In the genomic region with DNA sequence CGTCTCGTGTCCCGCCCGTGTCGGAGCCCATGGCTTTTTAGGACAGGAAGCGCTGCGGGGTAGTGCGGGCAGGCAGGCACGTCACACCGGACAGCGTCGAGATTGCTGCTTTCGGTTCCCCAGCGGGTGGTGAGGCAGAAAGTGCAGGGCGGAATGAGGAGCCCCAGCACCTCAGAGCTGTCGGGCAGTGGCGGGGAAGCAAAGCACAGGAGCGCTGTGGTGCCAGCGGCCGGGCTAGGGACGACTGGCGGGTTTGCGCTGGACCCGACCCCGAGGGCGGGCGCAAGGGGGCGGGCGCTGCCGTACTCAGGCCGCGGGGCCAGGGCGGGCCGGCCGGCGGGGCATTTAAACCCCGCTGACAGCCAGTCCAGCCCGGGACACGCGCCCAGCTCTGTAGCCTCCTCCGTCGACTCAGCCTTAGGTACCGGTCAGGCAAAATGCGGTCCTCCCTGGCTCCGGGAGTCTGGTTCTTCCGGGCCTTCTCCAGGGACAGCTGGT, we compare ENCODE assay signal across 8 cellular contexts. TPM values are rescaled to one million over a fixed set of nuclear protein-coding genes. Genes with fewer than 3 reads are reported as not detected.
DNase-seq lines count a peak whose midpoint lies in the region; ATAC-seq, FAIRE-seq and TF ChIP-seq lines count a peak whose summit lies in the region.

A gene (plus strand): TSS at position 375 of the 498 bp plus-strand sequence. CDS start 63 bp downstream, at position 438.

- peaks cover 8% of the 10 kb centered on the region for H3K4me1 Mint-ChIP-seq in activated T-helper 17 cell treated with anti-CD3 and anti-CD28 coated beads, Interleukin-2, amount 50 U/mL, for 72 hours

- H3K27me3 ChIP-seq in neutrophil, result peaks cover 77% of the 10 kb centered on the region
- H3K27me3 ChIP-seq in upper lobe of left lung, result no peaks in the 10 kb centered on the region

- DNase-seq in A549 (ENCODE audit: low read depth in 1 of 2, low spot score in 1 of 2), result peak; percentile 11 to 44
- DNase-seq in GM18507 (ENCODE audit: extremely low spot score, insufficient read length, low read depth), result peak; percentile 71
- DNase-seq in NCI-H526 (lab: John Stamatoyannopoulos, UW), result peak; percentile 43 to 84
- peak; percentile 64 for DNase-seq in glomerular visceral epithelial cell (ENCODE audit: extremely low spot score)
- DNase-seq in upper lobe of left lung, result peak; percentile 67 to 95

- peak; percentile 93 to 96 for ATAC-seq in A549
- ATAC-seq in HG02852 (IDR thresholded peaks at IDR 0.05; ENCODE audit: unreplicated experiment), result peak; percentile 90
- peak; percentile 88 for ATAC-seq in activated T-helper 17 cell treated with anti-CD3 and anti-CD28 coated beads, Interleukin-2, amount 50 U/mL, for 72 hours (replicated peaks)
- peak; percentile 88 to 96 for ATAC-seq in upper lobe of left lung (ENCODE audit: low FRiP score in 2 of 2)

- POLR2A ChIA-PET in A549 (lab: Yijun Ruan, JAX), result no interaction called here

- TF ChIP-seq EP300 in A549 (IDR thresholded peaks at IDR 0.05) (no peak), upper lobe of left lung (IDR thresholded peaks at IDR 0.05) (no peak)

- H3K27ac ChIP-seq in A549 (peak within 1 kb of the TSS; percentile 5 to 72; a peak in 4 of 6 replicates), neutrophil (peak within 1 kb of the TSS; percentile 75), upper lobe of left lung (peak within 1 kb of the TSS; percentile 45 to 85 (median 80))

- TF ChIP-seq POLR2A in A549 (IDR thresholded peaks at IDR 0.05; ENCODE audit: low read length) (no peak), upper lobe of left lung (IDR thresholded peaks at IDR 0.05) (peak in 3 of 4 donors; percentile 28 to 88 (median 28))

- H3K9me3 Mint-ChIP-seq in activated T-helper 17 cell treated with anti-CD3 and anti-CD28 coated beads, Interleukin-2, amount 50 U/mL, for 72 hours, result no peaks in the 10 kb centered on the region

- peak within 1 kb of the TSS; percentile 90 for H3K4me2 ChIP-seq in A549

- H3K36me3 Mint-ChIP-seq in activated T-helper 17 cell treated with anti-CD3 and anti-CD28 coated beads, Interleukin-2, amount 50 U/mL, for 72 hours (ENCODE audit: low read depth), result no peaks in the 10 kb centered on the region

- H3K9me3 ChIP-seq in A549 (no peaks in the 10 kb centered on the region), neutrophil (no peaks in the 10 kb centered on the region), upper lobe of left lung (no peaks in the 10 kb centered on the region)

- WGBS in A549 (ENCODE audit: missing lambda C conversion rate), result 4% methylated on average over 14 of the region's 46 CpGs
- 0% methylated on average over 7 to 27 of the region's 46 CpGs for WGBS in upper lobe of left lung, 2 donors

- H3K4me3 Mint-ChIP-seq in activated T-helper 17 cell treated with anti-CD3 and anti-CD28 coated beads, Interleukin-2, amount 50 U/mL, for 72 hours, result peak within 1 kb of the TSS; percentile 81

- H3K27ac Mint-ChIP-seq in activated T-helper 17 cell treated with anti-CD3 and anti-CD28 coated beads, Interleukin-2, amount 50 U/mL, for 72 hours, result peak within 1 kb of the TSS; percentile 66

- H3K4me3 ChIP-seq in A549 (peak within 1 kb of the TSS; percentile 59), neutrophil (ENCODE audit: low read depth in 1 of 2, low read length in 1 of 2) (peak within 1 kb of the TSS; percentile 56 to 65), upper lobe of left lung (peak within 1 kb of the TSS; percentile 44 to 73 (median 53))

- H3K27me3 Mint-ChIP-seq in activated T-helper 17 cell treated with anti-CD3 and anti-CD28 coated beads, Interleukin-2, amount 50 U/mL, for 72 hours, result peaks cover 22% of the 10 kb centered on the region

- CTCF ChIA-PET in A549 (lab: Yijun Ruan, JAX), result interaction anchor here (0.7 kb wide), 1 partner anchor 19 kb away, joined by 4 read pairs; no protein-coding TSS in a partner anchor

- H3K4me1 ChIP-seq in A549 (no peaks in the 10 kb centered on the region), neutrophil (ENCODE audit: control insufficient read depth in 1 of 2, insufficient read depth in 1 of 2, low read depth in 1 of 2, low read length in 1 of 2) (peaks cover 3 to 8% of the 10 kb centered on the region in 2 experiments), upper lobe of left lung (peaks cover 8 to 19% (median 12%) of the 10 kb centered on the region in 4 donors)

- no peaks in the 10 kb centered on the region for H3K36me3 ChIP-seq in neutrophil
- H3K36me3 ChIP-seq in upper lobe of left lung, result no peaks in the 10 kb centered on the region

- no peak for FAIRE-seq in A549 (lab: Jason Lieb, UNC)
- peak; percentile 98 for FAIRE-seq in GM18507 (lab: Jason Lieb, UNC)

- no peak for TF ChIP-seq RAD21 in A549 (conservative IDR thresholded peaks at IDR 0.05 in 1 of 2, IDR thresholded peaks at IDR 0.05 in 1 of 2)

- TF ChIP-seq CTCF in A549 (IDR thresholded peaks at IDR 0.05) (no peak), neutrophil (IDR thresholded peaks at IDR 0.05) (peak; percentile 56), upper lobe of left lung (IDR thresholded peaks at IDR 0.05) (peak; percentile 26 to 58 (median 47))

TF ChIP-seq in A549, 52 proteins besides CTCF, POLR2A, EP300 and RAD21:
- TF ChIP-seq ZNF302 (CRISPR knock-in tag; IDR thresholded peaks at IDR 0.05), result no peak
- no peak for TF ChIP-seq RFX5 (IDR thresholded peaks at IDR 0.05)
- no peak for TF ChIP-seq RARB (CRISPR knock-in tag; IDR thresholded peaks at IDR 0.05)
- TF ChIP-seq GATA3 (IDR thresholded peaks at IDR 0.05; ENCODE audit: borderline replicate concordance), result no peak
TF ChIP-seq in A549: peak in this region for 0.

RNA-seq across cellular contexts. Expression of the gene that starts here (rescaled TPM):
- polyA plus RNA-seq in A549 (2011; rRNA removed), result 0.13 and 0.20 TPM in 2 replicates
- 0.08 and 0.14 TPM in 2 replicates for polyA plus RNA-seq in A549 (2012; cell fraction: cytosol; rRNA removed)
- 0.43 and 0.77 TPM in 2 replicates for polyA plus RNA-seq in A549 (2012; cell fraction: nucleus; rRNA removed)
- polyA plus RNA-seq in A549 (2017; fragmentation: RNase III; extraction: RNeasy Plus Mini Kit Qiagen cat#74134 plus additional on column Dnase treatment), result 0.07 to 0.14 TPM (median 0.08 TPM) in 3 replicates
- polyA minus RNA-seq in A549 (2011; rRNA and poly(A)+ RNA removed), result 0.15 and 0.95 TPM in 2 replicates
- total RNA-seq in activated T-helper 17 cell treated with anti-CD3 and anti-CD28 coated beads, Interleukin-2, amount 50 U/mL, for 72 hours, result 1 to 10 TPM; 1.6 to 2.6 TPM
- 10 to 100 TPM in 4 of 6 donors, 1 to 10 TPM in 2; 3.5 to 32.5 (median 19.1) TPM for total RNA-seq in upper lobe of left lung

Comparison
In these comparisons a context has a peak if more than half of its experiments do, and no peak if none do; other contexts are left out.
1. Peak in every context shown above with its lines: DNase-seq, ATAC-seq, H3K4me3 ChIP-seq and H3K27ac ChIP-seq.
2. Peak in DNase-seq, ATAC-seq, H3K4me3 ChIP-seq, H3K27ac ChIP-seq and H3K4me2 ChIP-seq in A549; RNA of the gene not detected or under 1 TPM.
3. DNase-seq: peak in every context shown above with its lines; median percentile 81 in upper lobe of left lung; 71 in GM18507; 64 in glomerular visceral epithelial cell; 64 in NCI-H526; 28 in A549.